29 cellular contexts compared by ENCODE assay signal in the genomic region with DNA sequence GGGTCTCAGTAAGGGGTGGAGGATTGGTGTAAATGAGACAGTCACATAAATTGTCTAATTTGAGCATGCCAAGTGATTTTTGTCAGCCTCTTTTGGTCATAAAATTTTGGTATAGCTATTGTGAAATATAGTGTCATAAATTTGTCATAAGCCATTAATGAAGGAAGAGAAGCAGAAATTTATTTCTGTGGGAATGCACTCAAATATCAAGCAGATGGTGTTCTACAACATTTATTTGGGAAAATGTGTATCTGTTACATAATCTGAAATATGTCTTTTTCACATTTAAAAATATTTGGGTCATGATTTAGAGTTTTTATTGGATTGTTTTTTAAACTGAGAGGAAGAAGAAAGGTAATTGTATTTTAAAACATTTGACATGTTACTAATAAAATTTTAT.
"Had no signal": no experiment of that assay in that cellular context is flagged by ENCODE, and none has a peak within 500 bp of the region (broad histone marks: within the 10 kb centered on the region; RNA-seq: fewer than 3 reads in every experiment).

No MANE protein-coding gene starts in this region.

- H3K27ac ChIP-seq: brain microvascular endothelial cell, coronary artery, esophagus muscularis mucosa, foreskin keratinocyte, gastrocnemius medialis, heart right ventricle, hepatocyte had no signal

- H3K4me3 ChIP-seq: coronary artery, dorsolateral prefrontal cortex, esophagus muscularis mucosa, gastrocnemius medialis, heart right ventricle, hepatocyte had no signal

- H3K36me3 ChIP-seq: brain microvascular endothelial cell, esophagus muscularis mucosa, gastrocnemius medialis, heart right ventricle had no signal

- DNase-seq: activated CD4-positive, alpha-beta memory T cell treated with anti-CD3 and anti-CD28 coated beads, Interleukin-2, amount 10 ng/mL, durations not matched to agents 7 days and 5 days; activated CD4-positive, alpha-beta T cell treated with anti-CD3 and anti-CD28 coated beads for 36 hours; activated CD4-positive, alpha-beta T cell treated with anti-CD3 and anti-CD28 coated beads, Interleukin-2, amount 10 ng/mL, durations not matched to agents 7 days and 5 days; activated CD4-positive, alpha-beta T cell treated with anti-CD3 and anti-CD28 coated beads, Interleukin-2, amount 50 U/mL, for 4 hours; activated CD4-positive, CD25-positive, alpha-beta regulatory T cell; activated CD4-positive, CD25-positive, alpha-beta regulatory T cell treated with anti-CD3 and anti-CD28 coated beads, Interleukin-2, amount 50 U/mL, for 72 hours; activated CD8-positive, alpha-beta memory T cell treated with anti-CD3 and anti-CD28 coated beads, Interleukin-2, amount 50 U/mL, for 48 hours; activated gamma-delta T cell; activated naive CD4-positive, alpha-beta T cell; activated naive CD4-positive, alpha-beta T cell treated with anti-CD3 and anti-CD28 coated beads, Interleukin-2, amount 50 U/mL, for 16 hours; activated T-cell treated with anti-CD3 and anti-CD28 coated beads for 4 hours; activated T-cell treated with anti-CD3 and anti-CD28 coated beads, Interleukin-2, amount 50 U/mL, for 24 hours; activated T-cell treated with anti-CD3 and anti-CD28 coated beads, Interleukin-2, amount 50 U/mL, for 72 hours; amniotic stem cell; anterior cingulate cortex; brain microvascular endothelial cell; dorsolateral prefrontal cortex; effector memory CD4-positive, alpha-beta T cell; endodermal cell; erythroblast; foreskin keratinocyte; gastrocnemius medialis; heart right ventricle; T-helper 2 cell had no signal

- H3K4me1 ChIP-seq: esophagus muscularis mucosa, foreskin keratinocyte, gastrocnemius medialis, heart right ventricle had no signal

- FAIRE-seq: astrocyte, bronchial epithelial cell had no signal

- H3K9me3 ChIP-seq: esophagus muscularis mucosa, gastrocnemius medialis, heart right ventricle had no signal

- H3K27me3 ChIP-seq: gastrocnemius medialis had no signal
